ENCODE assay signal across 8 cellular contexts in the genomic region with DNA sequence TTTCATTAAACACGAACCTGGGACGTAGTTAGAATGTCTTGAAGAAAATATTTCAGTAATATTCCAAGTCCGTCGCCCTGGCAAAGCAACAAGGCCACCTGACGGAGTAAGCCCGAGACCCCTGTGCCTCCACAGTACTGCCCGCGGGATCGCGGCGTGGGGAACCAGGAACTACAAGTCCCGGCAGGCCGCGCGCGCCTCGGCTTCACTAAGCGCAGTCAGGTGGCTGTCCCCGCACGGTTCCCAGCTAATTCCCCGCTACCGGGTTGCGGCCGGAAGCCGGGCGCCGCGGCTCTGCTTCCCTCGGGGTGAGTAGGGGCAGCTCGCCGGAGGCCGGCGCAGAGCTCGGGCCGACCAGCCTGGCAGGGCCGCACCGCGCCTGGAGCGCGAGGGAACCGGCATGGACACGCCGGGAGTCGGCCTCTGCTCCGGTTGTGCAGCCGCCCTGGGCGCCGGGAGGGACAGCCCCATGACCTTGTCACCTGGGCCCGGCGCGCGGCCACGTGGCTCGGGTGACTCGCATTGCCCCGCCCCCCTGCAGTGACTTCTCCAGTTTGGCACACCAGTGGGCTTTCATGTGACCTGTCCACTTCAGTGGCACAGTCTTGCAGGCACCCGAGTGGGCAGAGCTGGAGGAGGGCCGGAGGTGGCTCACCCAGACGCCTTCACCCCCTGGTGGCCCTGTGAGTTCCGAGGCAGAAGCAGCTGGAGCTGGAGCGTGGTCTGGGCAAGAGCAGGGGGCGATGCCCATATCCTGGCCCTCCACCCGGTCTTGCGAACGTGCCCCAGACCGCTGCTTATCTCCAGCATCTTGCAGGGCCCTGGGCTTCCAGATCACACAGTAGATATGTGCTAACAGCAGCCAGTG. TPM values are rescaled to one million over a fixed set of nuclear protein-coding genes. Genes with fewer than 3 reads are reported as not detected.
A peak's percentile ranks its signal among the peaks of the same experiment; 100 is the strongest.
DNase-seq lines count a peak whose midpoint lies in the region; ATAC-seq lines count a peak whose summit lies in the region.

A gene with protein sequence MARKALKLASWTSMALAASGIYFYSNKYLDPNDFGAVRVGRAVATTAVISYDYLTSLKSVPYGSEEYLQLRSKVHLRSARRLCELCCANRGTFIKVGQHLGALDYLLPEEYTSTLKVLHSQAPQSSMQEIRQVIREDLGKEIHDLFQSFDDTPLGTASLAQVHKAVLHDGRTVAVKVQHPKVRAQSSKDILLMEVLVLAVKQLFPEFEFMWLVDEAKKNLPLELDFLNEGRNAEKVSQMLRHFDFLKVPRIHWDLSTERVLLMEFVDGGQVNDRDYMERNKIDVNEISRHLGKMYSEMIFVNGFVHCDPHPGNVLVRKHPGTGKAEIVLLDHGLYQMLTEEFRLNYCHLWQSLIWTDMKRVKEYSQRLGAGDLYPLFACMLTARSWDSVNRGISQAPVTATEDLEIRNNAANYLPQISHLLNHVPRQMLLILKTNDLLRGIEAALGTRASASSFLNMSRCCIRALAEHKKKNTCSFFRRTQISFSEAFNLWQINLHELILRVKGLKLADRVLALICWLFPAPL (plus strand): TSS at position 247 of the 868 bp plus-strand sequence. CDS start 18,870 bp downstream, outside the sequence.

- no peaks in the 10 kb centered on the region for H3K4me1 ChIP-seq in endocrine pancreas (ENCODE audit: control insufficient read depth, insufficient read depth, low read length)
- peaks cover 5% of the 10 kb centered on the region for H3K4me1 ChIP-seq in mesodermal cell (ENCODE audit: control insufficient read depth, insufficient read depth, low read length, poor library complexity, severe bottlenecking)

- H3K27me3 ChIP-seq in endocrine pancreas (ENCODE audit: control insufficient read depth, insufficient read depth, low read length) = no peaks in the 10 kb centered on the region

- in situ Hi-C loops in Caki2 (cut with HindIII; ENCODE audit: low pct_unique_long_range_greater_than_20kb, low sequenced_read_pairs) = no loop called here

- DNase-seq in Caki2 (ENCODE audit: low read depth) = peak; percentile 83
- DNase-seq in HT-29 (ENCODE audit: low spot score) = peak; percentile 80
- peak; percentile 82 for DNase-seq in NOMO-1 treated with DMSO at 0.1 percent for 48 hours (lab: John Stamatoyannopoulos, UW; ENCODE audit: unreplicated experiment)
- peak; percentile 36 for DNase-seq in activated CD8-positive, alpha-beta memory T cell treated with anti-CD3 and anti-CD28 coated beads, Interleukin-2, amount 50 U/mL, for 1 hour (ENCODE audit: extremely low read depth)
- DNase-seq in stimulated activated CD8-positive, alpha-beta memory T cell treated with anti-CD3 and anti-CD28 coated beads, Interleukin-15, amount 100 ng/mL, for 4 hours (ENCODE audit: low read depth in 2 of 2) = peak; percentile 73 to 75

- 1 to 4% methylated on average over 48 to 64 of the region's 66 CpGs for WGBS in mesodermal cell (ENCODE audit: insufficient coverage in 2 of 2), 2 experiments

- H3K36me3 ChIP-seq in endocrine pancreas (ENCODE audit: control insufficient read depth, insufficient read depth, low read length) = no peaks in the 10 kb centered on the region
- no peaks in the 10 kb centered on the region for H3K36me3 ChIP-seq in mesodermal cell (ENCODE audit: control insufficient read depth, insufficient read depth, low read length)

- peak; percentile 92 for ATAC-seq in GM21360 (IDR thresholded peaks at IDR 0.05; ENCODE audit: unreplicated experiment)

- H3K4me3 ChIP-seq in endocrine pancreas (ENCODE audit: control insufficient read depth, insufficient read depth, low read length) (peak within 1 kb of the TSS; percentile 50), mesodermal cell (ENCODE audit: extremely low read depth, insufficient read depth, low read length, poor library complexity, severe bottlenecking) (peak within 1 kb of the TSS; percentile 64)

- H3K27ac ChIP-seq in mesodermal cell (ENCODE audit: low read depth, low read length, severe bottlenecking) = peak within 1 kb of the TSS; percentile 71

- H3K9ac ChIP-seq in endocrine pancreas (ENCODE audit: control insufficient read depth, insufficient read depth, low read length) = peak within 1 kb of the TSS; percentile 74

- no peaks in the 10 kb centered on the region for H3K9me3 ChIP-seq in endocrine pancreas (ENCODE audit: control insufficient read depth, low read length)
- no peaks in the 10 kb centered on the region for H3K9me3 ChIP-seq in mesodermal cell (ENCODE audit: control insufficient read depth, low read length)

RNA-seq across cellular contexts. Expression of the gene that starts here (rescaled TPM):
- total RNA-seq in Caki2 (2014; rRNA removed; shearing (Covaris generic); ENCODE audit: low replicate concordance) = 1.2 and 1.8 TPM in 2 replicates
- 3.7 and 4.3 TPM in 2 replicates for total RNA-seq in HT-29 (2014; rRNA removed; shearing (Covaris generic))
- 5.4 TPM for polyA plus RNA-seq in mesodermal cell (2013, experiment 1 of 2)
- 6.2 TPM for polyA plus RNA-seq in mesodermal cell (2013, experiment 2 of 2)

Comparison
In these comparisons a context has a peak if more than half of its experiments do, and no peak if none do; other contexts are left out.
1. Peak in every context shown above with its lines: DNase-seq, ATAC-seq, H3K4me3 ChIP-seq and H3K27ac ChIP-seq.